In genomic region chr11:111697910-111698309, GRCh38 we compare ENCODE assay signal across 17 cellular contexts.
DNase-seq lines count a peak whose midpoint lies in the region; ATAC-seq and TF ChIP-seq lines count a peak whose summit lies in the region.
"Had no signal": no experiment of that assay in that cellular context is flagged by ENCODE, and none has a peak within 500 bp of the region (broad histone marks: within the 10 kb centered on the region; RNA-seq: fewer than 3 reads in every experiment).

No MANE protein-coding gene starts in this region.

- TF ChIP-seq CTCF in IMR-90 (conservative IDR thresholded peaks at IDR 0.05; ENCODE audit: low read depth, low read length) (no peak), body of pancreas (IDR thresholded peaks at IDR 0.05) (no peak)

- H2AK9ac ChIP-seq in IMR-90 (replicated peaks; ENCODE audit: low read depth, low read length, poor library complexity): no peak overlapping the region

- no peaks in the 10 kb centered on the region for H3K27me3 ChIP-seq in IMR-90 (ENCODE audit: control insufficient read depth, insufficient read depth, low read length)
- H3K27me3 ChIP-seq in body of pancreas: no peaks in the 10 kb centered on the region
- H3K27me3 ChIP-seq: right lobe of liver, testis had no signal

- H3K4me2 ChIP-seq in IMR-90 (ENCODE audit: low read depth, low read length): no peak overlapping the region

- WGBS in IMR-90 (ENCODE audit: extremely low coverage in 2 of 2, insufficient read length in 1 of 2), 2 experiments: no CpG with 5 or more reads among the region's 1 CpG
- 89 to 100% methylated on average over 1 of the region's 1 CpG for WGBS in body of pancreas, 2 donors

- peak overlapping the region; percentile 63 for H2BK120ac ChIP-seq in IMR-90 (ENCODE audit: low read depth, low read length)

- peaks cover 12% of the 10 kb centered on the region for H3K4me1 Mint-ChIP-seq in activated CD8-positive, alpha-beta T cell treated with anti-CD3 and anti-CD28 coated beads, Interleukin-2, amount 10 ng/mL, durations not matched to agents 7 days and 5 days (ENCODE audit: low read depth)

- peaks cover 4% of the 10 kb centered on the region for H3K36me3 Mint-ChIP-seq in activated CD8-positive, alpha-beta T cell treated with anti-CD3 and anti-CD28 coated beads, Interleukin-2, amount 10 ng/mL, durations not matched to agents 7 days and 5 days (ENCODE audit: low read depth)

- DNase-seq in IMR-90: no peak
- no peak for DNase-seq in DMS53 treated with DMSO at 0.1 percent for 48 hours (lab: John Stamatoyannopoulos, UW; ENCODE audit: unreplicated experiment)
- DNase-seq in activated CD8-positive, alpha-beta T cell treated with anti-CD3 and anti-CD28 coated beads, Interleukin-2, amount 10 ng/mL, durations not matched to agents 7 days and 5 days: no peak
- no peak for DNase-seq in DMS 273 treated with DMSO at 0.1 percent for 48 hours (lab: John Stamatoyannopoulos, UW)
- no peak for DNase-seq in body of pancreas
- DNase-seq: activated CD8-positive, alpha-beta memory T cell treated with anti-CD3 and anti-CD28 coated beads, Interleukin-2, amount 50 U/mL, for 4 hours; dermis blood vessel endothelial cell; islet precursor cell; NCI-H1436; NCI-H526 treated with DMSO at 0.1 percent for 48 hours; right lobe of liver; testis had no signal

- no peak overlapping the region for H3K9ac ChIP-seq in IMR-90 (ENCODE audit: low read depth, low read length)

- H4K8ac ChIP-seq in IMR-90 (ENCODE audit: low read depth in 2 of 2, low read length in 2 of 2): no peak overlapping the region; a peak in 1 of 4 replicates

- intact Hi-C loops in IMR-90 (cut with micrococcal nuclease): loop anchor here (5.0 to 10.0 kb wide), 2 partner anchors 79 to 93 kb away; partner anchors contain the start of gene SIK2
- intact Hi-C loops in body of pancreas (cut with DNase I): no loop called here

- H3K18ac ChIP-seq in IMR-90 (ENCODE audit: low read depth, low read length): peak overlapping the region; percentile 78

- H3K9me1 ChIP-seq in IMR-90 (ENCODE audit: insufficient read depth, low read length): peaks cover 14% of the 10 kb centered on the region

- no peaks in the 10 kb centered on the region for H3K9me3 ChIP-seq in IMR-90 (ENCODE audit: control insufficient read depth, insufficient read depth, low read length)
- H3K9me3 ChIP-seq in body of pancreas: no peaks in the 10 kb centered on the region
- H3K9me3 ChIP-seq: right lobe of liver, testis had no signal

- in situ Hi-C loops in IMR-90 (cut with MboI; ENCODE audit: low sequenced_read_pairs): no loop called here

- H3K27ac Mint-ChIP-seq in activated CD8-positive, alpha-beta T cell treated with anti-CD3 and anti-CD28 coated beads, Interleukin-2, amount 10 ng/mL, durations not matched to agents 7 days and 5 days: no peak overlapping the region

- CTCF ChIA-PET in IMR-90 (lab: Yijun Ruan, JAX): no interaction called here
- CTCF ChIA-PET in activated CD8-positive, alpha-beta T cell treated with anti-CD3 and anti-CD28 coated beads, Interleukin-2, amount 10 ng/mL, durations not matched to agents 7 days and 5 days (lab: Charles Lee): interaction anchor here (1.8 kb wide), 1 partner anchor 96 kb away, joined by 5 read pairs; the partner anchor contains the start of gene SIK2

- peaks cover 26 to 41% of the 10 kb centered on the region in 2 experiments for H3K79me1 ChIP-seq in IMR-90 (ENCODE audit: low read depth in 1 of 2, low read length in 2 of 2)

- H2AFZ ChIP-seq in IMR-90 (replicated peaks; ENCODE audit: low read length, poor library complexity): no peak overlapping the region

- H3K4me1 ChIP-seq in IMR-90 (ENCODE audit: control insufficient read depth, insufficient read depth, low read length) (peaks cover 17% of the 10 kb centered on the region), body of pancreas (peaks cover 38% of the 10 kb centered on the region)
- H3K4me1 ChIP-seq: right lobe of liver, testis had no signal

- H3K27ac ChIP-seq in IMR-90 (ENCODE audit: insufficient read depth, low read length) (peak overlapping the region; percentile 29; the same call in 1 of the 2 replicates), body of pancreas (no peak overlapping the region)
- H3K27ac ChIP-seq: right lobe of liver, testis had no signal

- no TSS peak for BruUV-seq in IMR-90 (replicated peaks; lab: Mats Ljungman, UMichigan)

- ATAC-seq in GM19395 (IDR thresholded peaks at IDR 0.05; ENCODE audit: unreplicated experiment): peak; percentile 71
- ATAC-seq in HG02759 (IDR thresholded peaks at IDR 0.05; ENCODE audit: unreplicated experiment): peak; percentile 73
- no peak for ATAC-seq in IMR-90 (ENCODE audit: low read depth)
- ATAC-seq in activated CD8-positive, alpha-beta T cell treated with anti-CD3 and anti-CD28 coated beads, Interleukin-2, amount 10 ng/mL, durations not matched to agents 7 days and 5 days: no peak
- no peak for ATAC-seq in body of pancreas
- ATAC-seq: HCT116, HepG2, right lobe of liver, Right ventricle myocardium inferior had no signal

- POLR2A ChIA-PET in IMR-90 (lab: Charles Lee; ENCODE audit: unreplicated experiment): no interaction called here
- POLR2A ChIA-PET in activated CD8-positive, alpha-beta T cell treated with anti-CD3 and anti-CD28 coated beads, Interleukin-2, amount 10 ng/mL, durations not matched to agents 7 days and 5 days (lab: Charles Lee): interaction anchor here (0.6 kb wide), 1 partner anchor 479 kb away, joined by 3 read pairs; no protein-coding TSS in a partner anchor

- peak overlapping the region; percentile 63; the same call in 1 of the 2 replicates for H3K4ac ChIP-seq in IMR-90 (ENCODE audit: low read depth, low read length)

- TF ChIP-seq POLR2A in IMR-90 (IDR thresholded peaks at IDR 0.05; ENCODE audit: low read depth, low read length): no peak
- no peak for TF ChIP-seq POLR2A in body of pancreas (IDR thresholded peaks at IDR 0.05)

- H2BK5ac ChIP-seq in IMR-90 (ENCODE audit: low read depth, low read length, poor library complexity, severe bottlenecking): no peak overlapping the region

- H3K4me3 Mint-ChIP-seq in activated CD8-positive, alpha-beta T cell treated with anti-CD3 and anti-CD28 coated beads, Interleukin-2, amount 10 ng/mL, durations not matched to agents 7 days and 5 days: no peak overlapping the region

- H2AK5ac ChIP-seq in IMR-90 (ENCODE audit: low read depth, low read length): peak overlapping the region; percentile 79

- H4K20me1 ChIP-seq in IMR-90 (ENCODE audit: insufficient read depth, low read length): no peaks in the 10 kb centered on the region

- dilution Hi-C loops in IMR-90 (cut with HindIII; ENCODE audit: low sequenced_read_pairs, unreplicated experiment): no loop called here

- H3K23ac ChIP-seq in IMR-90 (ENCODE audit: low read depth, low read length): peak overlapping the region; percentile 63; the same call in 1 of the 2 replicates

- H4K5ac ChIP-seq in IMR-90 (ENCODE audit: low read depth, low read length): no peak overlapping the region; the same call in 1 of the 2 replicates

- H3K9me3 Mint-ChIP-seq in activated CD8-positive, alpha-beta T cell treated with anti-CD3 and anti-CD28 coated beads, Interleukin-2, amount 10 ng/mL, durations not matched to agents 7 days and 5 days (ENCODE audit: insufficient read depth): no peaks in the 10 kb centered on the region

- TF ChIP-seq RAD21 in IMR-90 (IDR thresholded peaks at IDR 0.05; ENCODE audit: low read length): no peak

- peak overlapping the region; percentile 44; the same call in 1 of the 2 replicates for H4K91ac ChIP-seq in IMR-90 (ENCODE audit: insufficient read depth, low read depth, low read length)

- H3K36me3 ChIP-seq in IMR-90 (ENCODE audit: control insufficient read depth, insufficient read depth, low read length): peaks cover 3% of the 10 kb centered on the region
- no peaks in the 10 kb centered on the region for H3K36me3 ChIP-seq in body of pancreas (replicated peaks in 1 of 2; ENCODE audit: insufficient read depth in 1 of 2, low read depth in 2 of 2)

- peak overlapping the region; percentile 46; the same call in 1 of the 2 replicates for H2BK20ac ChIP-seq in IMR-90 (ENCODE audit: low read depth, low read length)

- H2BK15ac ChIP-seq in IMR-90 (ENCODE audit: low read depth, low read length): no peak overlapping the region; the same call in 2 of the 3 replicates

- H3K4me3 ChIP-seq in IMR-90 (ENCODE audit: insufficient read depth, low read depth, low read length): no peak overlapping the region
- no peak overlapping the region for H3K4me3 ChIP-seq in body of pancreas
- H3K4me3 ChIP-seq: right lobe of liver, testis had no signal

- H3K27me3 Mint-ChIP-seq in activated CD8-positive, alpha-beta T cell treated with anti-CD3 and anti-CD28 coated beads, Interleukin-2, amount 10 ng/mL, durations not matched to agents 7 days and 5 days (ENCODE audit: low read depth): no peaks in the 10 kb centered on the region

- peak overlapping the region; percentile 38; the same call in 1 of the 2 replicates for H3K14ac ChIP-seq in IMR-90 (replicated peaks; ENCODE audit: low read depth, low read length)

- no peak overlapping the region for H3K56ac ChIP-seq in IMR-90 (ENCODE audit: extremely low read depth, insufficient read depth, low read length)

TF ChIP-seq in IMR-90, 13 proteins besides CTCF, POLR2A, EP300 and RAD21:
- TF ChIP-seq RFX5 (IDR thresholded peaks at IDR 0.05; ENCODE audit: low read depth, low read length): no peak

Comparison
In these comparisons a context has a peak if more than half of its experiments do, and no peak if none do; other contexts are left out.
1. ATAC-seq: peak in GM19395 (single experiment) and HG02759 (single experiment); none in IMR-90 (single experiment), activated CD8-positive, alpha-beta T cell treated with anti-CD3 and anti-CD28 coated beads, Interleukin-2, amount 10 ng/mL, durations not matched to agents 7 days and 5 days (single experiment) and body of pancreas (single experiment).